In the genomic region with DNA sequence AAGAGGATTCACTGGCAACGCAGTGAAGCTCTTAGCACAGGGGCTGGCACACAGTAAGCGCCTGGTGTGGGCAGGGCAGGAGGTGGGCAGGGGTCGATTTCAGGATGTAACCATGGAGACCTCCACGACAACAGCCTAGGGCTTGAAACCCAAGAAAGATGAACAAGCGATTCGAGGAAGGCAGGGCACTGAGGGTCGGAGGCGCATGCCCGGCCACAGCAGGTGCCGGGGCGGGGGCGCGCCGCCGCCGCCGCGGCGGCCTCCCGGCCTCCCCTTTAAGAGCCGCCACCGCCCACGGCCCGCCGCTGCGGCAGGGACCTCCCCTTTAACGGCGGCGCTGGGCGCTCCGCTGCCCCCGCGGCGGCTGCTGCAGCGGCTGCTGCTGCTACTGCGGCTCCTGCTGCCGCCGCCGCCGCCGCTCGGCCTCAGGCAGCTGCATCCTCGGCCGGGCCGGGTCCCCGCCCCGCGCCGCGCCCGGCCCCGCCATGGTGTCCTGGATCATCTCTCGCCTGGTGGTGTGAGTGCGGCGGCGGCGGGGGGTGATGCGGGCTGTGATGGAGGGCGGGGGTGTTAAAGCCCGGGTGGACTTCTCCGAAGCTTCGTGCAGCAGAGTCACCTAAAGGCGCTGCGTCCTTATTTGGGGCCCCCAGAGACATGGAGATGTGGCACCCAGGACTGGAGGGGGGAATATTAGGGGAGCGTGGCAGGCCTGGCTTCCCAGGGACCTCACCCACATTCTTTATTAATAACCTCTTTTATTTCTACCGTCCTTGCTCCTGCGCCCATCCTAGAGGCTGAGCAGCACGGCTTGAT, we compare ENCODE assay signal across 8 cellular contexts. TPM values are rescaled to one million over a fixed set of nuclear protein-coding genes. Genes with fewer than 3 reads are reported as not detected.
A peak's percentile ranks its signal among the peaks of the same experiment; 100 is the strongest.
DNase-seq lines count a peak whose midpoint lies in the region; ATAC-seq and TF ChIP-seq lines count a peak whose summit lies in the region.

A gene with protein sequence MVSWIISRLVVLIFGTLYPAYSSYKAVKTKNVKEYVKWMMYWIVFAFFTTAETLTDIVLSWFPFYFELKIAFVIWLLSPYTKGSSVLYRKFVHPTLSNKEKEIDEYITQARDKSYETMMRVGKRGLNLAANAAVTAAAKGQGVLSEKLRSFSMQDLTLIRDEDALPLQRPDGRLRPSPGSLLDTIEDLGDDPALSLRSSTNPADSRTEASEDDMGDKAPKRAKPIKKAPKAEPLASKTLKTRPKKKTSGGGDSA (plus strand): TSS at position 334 of the 813 bp plus-strand sequence. CDS start 152 bp downstream, at position 486.

- CTCF ChIA-PET in OCI-LY7 (lab: Charles Lee; ENCODE audit: unreplicated experiment): no interaction called here

- POLR2A ChIA-PET in OCI-LY7 (lab: Charles Lee): no interaction called here

- no peak for TF ChIP-seq EP300 in tibial nerve (IDR thresholded peaks at IDR 0.05)

- H3K18ac ChIP-seq in neuronal stem cell (ENCODE audit: low read length): peak within 1 kb of the TSS; percentile 90

- H3K4me2 ChIP-seq in OCI-LY7 (ENCODE audit: low read length): peak within 1 kb of the TSS; percentile 66
- H3K4me2 ChIP-seq in neuronal stem cell (ENCODE audit: insufficient read depth, low read length, poor library complexity, severe bottlenecking): peak within 1 kb of the TSS; percentile 89

- H3K79me1 ChIP-seq in neuronal stem cell (ENCODE audit: low read depth, low read length): no peaks in the 10 kb centered on the region

- no peaks in the 10 kb centered on the region for H4K20me1 ChIP-seq in OCI-LY7 (ENCODE audit: insufficient read depth, low read length)

- no peak within 1 kb of the TSS for H3K4ac ChIP-seq in neuronal stem cell (ENCODE audit: low read length)

- H4K8ac ChIP-seq in neuronal stem cell (ENCODE audit: low read depth, low read length): no peak within 1 kb of the TSS

- BruUV-seq in OCI-LY7 (replicated peaks; lab: Mats Ljungman, UMichigan): no TSS peak

- TF ChIP-seq CTCF in OCI-LY7 (conservative IDR thresholded peaks at IDR 0.05; ENCODE audit: low read length) (no peak), foreskin fibroblast (IDR thresholded peaks at IDR 0.05; ENCODE audit: low read depth, low read length) (no peak), tibial nerve (IDR thresholded peaks at IDR 0.05) (peak in 2 of 5 experiments; percentile 15 to 28)

- peak; percentile 84 for ATAC-seq in HG03342 (IDR thresholded peaks at IDR 0.05; ENCODE audit: unreplicated experiment)

- H3K36me3 ChIP-seq in OCI-LY7 (ENCODE audit: insufficient read depth, low read length) (peaks cover 25% of the 10 kb centered on the region), neuronal stem cell (replicated peaks in 1 of 2; ENCODE audit: control insufficient read depth in 2 of 2, insufficient read depth in 2 of 2, low read length in 2 of 2) (peaks cover 18 to 51% of the 10 kb centered on the region in 2 donors), tibial nerve (peaks cover 0 to 32% (median 0%) of the 10 kb centered on the region in 3 donors)

- intact Hi-C loops in OCI-LY7 (cut with micrococcal nuclease; ENCODE audit: unreplicated experiment): no loop called here

- peak within 1 kb of the TSS; percentile 84 for H2BK5ac ChIP-seq in neuronal stem cell (ENCODE audit: low read length)

- H3K79me2 ChIP-seq in OCI-LY7 (ENCODE audit: insufficient read depth, low read depth, low read length): no peaks in the 10 kb centered on the region

- no peaks in the 10 kb centered on the region for H3K9me2 ChIP-seq in OCI-LY7 (ENCODE audit: insufficient read depth, low read length)

- DNase-seq in NCI-H82 (lab: John Stamatoyannopoulos, UW) (peak; percentile 71), NCI-H82 treated with DMSO at 0.1 percent for 48 hours (lab: John Stamatoyannopoulos, UW; ENCODE audit: unreplicated experiment) (no peak), OCI-LY7 (ENCODE audit: low spot score) (peak; percentile 71), foreskin fibroblast (peak; percentile 51 to 80), neuronal stem cell (ENCODE audit: low spot score) (peak; percentile 80), tibial nerve (ENCODE audit: low spot score in 2 of 2) (no peak)
- peak; percentile 39 for DNase-seq in activated effector memory CD4-positive, alpha-beta T cell treated with Interleukin-2 at 50 U/mL for 16 hours

- H3K27ac ChIP-seq in OCI-LY7 (ENCODE audit: low read depth, low read length, poor library complexity, severe bottlenecking): no peak within 1 kb of the TSS
- peak within 1 kb of the TSS; percentile 68 for H3K27ac ChIP-seq in neuronal stem cell (replicated peaks; ENCODE audit: low read length)
- peak within 1 kb of the TSS in 1 of 4 donors; percentile 63 for H3K27ac ChIP-seq in tibial nerve

- H3K4me3 ChIP-seq in OCI-LY7 (ENCODE audit: low read depth, low read length, poor library complexity, severe bottlenecking) (peak within 1 kb of the TSS; percentile 68), foreskin fibroblast (ENCODE audit: low read depth in 1 of 2, low read length in 2 of 2) (peak within 1 kb of the TSS; percentile 64 to 66), neuronal stem cell (ENCODE audit: low read length in 2 of 2) (peak within 1 kb of the TSS; percentile 87 to 91), tibial nerve (peak within 1 kb of the TSS; percentile 10 to 57 (median 36))

- peak within 1 kb of the TSS; percentile 91 for H2BK15ac ChIP-seq in neuronal stem cell (ENCODE audit: low read length)

- peak within 1 kb of the TSS; percentile 82 for H3K23ac ChIP-seq in neuronal stem cell (ENCODE audit: low read depth, low read length, poor library complexity)

- H3K9me3 ChIP-seq in OCI-LY7 (ENCODE audit: low read length): no peaks in the 10 kb centered on the region
- H3K9me3 ChIP-seq in neuronal stem cell (replicated peaks in 1 of 2; ENCODE audit: control insufficient read depth in 2 of 2, insufficient read depth in 1 of 2, low read depth in 1 of 2, low read length in 2 of 2): no peaks in the 10 kb centered on the region
- H3K9me3 ChIP-seq in tibial nerve: no peaks in the 10 kb centered on the region

- H2BK12ac ChIP-seq in neuronal stem cell (ENCODE audit: low read length): no peak within 1 kb of the TSS

- H3K14ac ChIP-seq in neuronal stem cell (ENCODE audit: low read length): peak within 1 kb of the TSS; percentile 72

- H3K4me1 ChIP-seq in OCI-LY7 (ENCODE audit: insufficient read depth, low read length, poor library complexity, severe bottlenecking) (no peaks in the 10 kb centered on the region), neuronal stem cell (ENCODE audit: control insufficient read depth in 2 of 2, insufficient read depth in 1 of 2, low read depth in 1 of 2, low read length in 2 of 2) (peaks cover 14 to 26% of the 10 kb centered on the region in 2 donors), tibial nerve (peaks cover 0 to 21% (median 8%) of the 10 kb centered on the region in 4 donors)

- peak within 1 kb of the TSS; percentile 82 for H2AK5ac ChIP-seq in neuronal stem cell (ENCODE audit: low read depth, low read length)

- TF ChIP-seq POLR2A in tibial nerve (IDR thresholded peaks at IDR 0.05): no peak

- no peaks in the 10 kb centered on the region for H3K27me3 ChIP-seq in neuronal stem cell (ENCODE audit: control insufficient read depth in 3 of 3, insufficient read depth in 3 of 3, low read depth in 1 of 3, low read length in 3 of 3)
- H3K27me3 ChIP-seq in tibial nerve: no peaks in the 10 kb centered on the region

- WGBS in neuronal stem cell (ENCODE audit: extremely low coverage in 2 of 2, insufficient read length in 2 of 2, insufficient replicate concordance in 1 of 2), 2 donors: no CpG with 5 or more reads among the region's 68 CpGs
- 1% methylated on average over 32 to 64 of the region's 68 CpGs for WGBS in tibial nerve, 2 donors

- peak within 1 kb of the TSS; percentile 87 for H3K9ac ChIP-seq in neuronal stem cell (ENCODE audit: low read depth, low read length, poor library complexity)

- no peak within 1 kb of the TSS for H4K91ac ChIP-seq in neuronal stem cell (ENCODE audit: low read depth, low read length, poor library complexity)

- no peak within 1 kb of the TSS for H2BK120ac ChIP-seq in neuronal stem cell (ENCODE audit: low read depth, low read length)

- H2AFZ ChIP-seq in OCI-LY7 (ENCODE audit: low read length): 0 out of 2 replicates have a peak within 1 kb of the TSS, but pooled peaks have one; percentile 61
- peak within 1 kb of the TSS; percentile 91 for H2AFZ ChIP-seq in neuronal stem cell (ENCODE audit: low read length)

RNA-seq across cellular contexts. Expression of the gene that starts here (rescaled TPM):
- total RNA-seq in OCI-LY7 (2014; rRNA removed; shearing (Covaris generic)): 3.9 and 5.4 TPM in 2 replicates
- 5.1 and 6.5 TPM in 2 replicates for total RNA-seq in OCI-LY7 (2022)
- 65.9 TPM for polyA plus RNA-seq in neuronal stem cell (2013, experiment 1 of 2)
- polyA plus RNA-seq in neuronal stem cell (2013, experiment 2 of 2): 64.9 TPM
- 1 to 10 TPM; 5.7 to 8.1 (median 7.5) TPM for total RNA-seq in tibial nerve

Comparison
In these comparisons a context has a peak if more than half of its experiments do, and no peak if none do; other contexts are left out.
1. DNase-seq: peak in NCI-H82 (single experiment), OCI-LY7 (single experiment), activated effector memory CD4-positive, alpha-beta T cell treated with Interleukin-2 at 50 U/mL for 16 hours (single experiment), foreskin fibroblast (2 of 2) and neuronal stem cell (single experiment); none in NCI-H82 treated with DMSO at 0.1 percent for 48 hours (single experiment) and tibial nerve (0 of 2).
2. H3K4me3 ChIP-seq: peak in every context shown above with its lines; median percentile 89 in neuronal stem cell; 68 in OCI-LY7; 65 in foreskin fibroblast; 36 in tibial nerve.